15 cellular contexts compared by ENCODE assay signal in genomic region chr12:19978193-19978592, GRCh38.
A peak's percentile ranks its signal among the peaks of the same experiment; 100 is the strongest.
DNase-seq lines count a peak whose midpoint lies in the region; ATAC-seq and TF ChIP-seq lines count a peak whose summit lies in the region.
"Had no signal": no experiment of that assay in that cellular context is flagged by ENCODE, and none has a peak within 500 bp of the region (broad histone marks: within the 10 kb centered on the region; RNA-seq: fewer than 3 reads in every experiment).

No MANE protein-coding gene starts in this region.

- H3K4me3 Mint-ChIP-seq in chondrocyte (ENCODE audit: unreplicated experiment), result no peak overlapping the region
- H3K4me3 Mint-ChIP-seq: IgD-negative memory B cell; stimulated activated naive CD8-positive, alpha-beta T cell treated with anti-CD3 and anti-CD28 coated beads, Interleukin-15, amount 100 ng/mL, for 72 hours; T-cell had no signal

- H3K9me3 Mint-ChIP-seq in chondrocyte (ENCODE audit: low read depth), result peaks cover 6% of the 10 kb centered on the region
- H3K9me3 Mint-ChIP-seq: stimulated activated naive CD8-positive, alpha-beta T cell treated with anti-CD3 and anti-CD28 coated beads, Interleukin-15, amount 100 ng/mL, for 72 hours had no signal

- ATAC-seq in left lobe of liver (peak; percentile 74), HG02973 (IDR thresholded peaks at IDR 0.05; ENCODE audit: unreplicated experiment) (no peak)
- ATAC-seq: stimulated activated naive CD8-positive, alpha-beta T cell treated with anti-CD3 and anti-CD28 coated beads, Interleukin-15, amount 100 ng/mL, for 72 hours; T-cell had no signal

- H3K27me3 Mint-ChIP-seq in chondrocyte (ENCODE audit: low read depth), result no peaks in the 10 kb centered on the region
- H3K27me3 Mint-ChIP-seq: IgD-negative memory B cell; stimulated activated naive CD8-positive, alpha-beta T cell treated with anti-CD3 and anti-CD28 coated beads, Interleukin-15, amount 100 ng/mL, for 72 hours had no signal

- H3K27ac Mint-ChIP-seq in chondrocyte (ENCODE audit: unreplicated experiment), result peak overlapping the region; percentile 17
- H3K27ac Mint-ChIP-seq: IgD-negative memory B cell, T-cell had no signal

- no peak for TF ChIP-seq CTCF in chondrocyte (IDR thresholded peaks at IDR 0.05)

- H3K4me1 Mint-ChIP-seq in chondrocyte (ENCODE audit: low read depth), result peaks cover 16% of the 10 kb centered on the region
- H3K4me1 Mint-ChIP-seq: IgD-negative memory B cell, T-cell had no signal

- DNase-seq in AG20443 (ENCODE audit: low spot score), result peak; percentile 59
- peak; percentile 94 for DNase-seq in LHCN-M2 (ENCODE audit: low read depth)
- no peak for DNase-seq in chondrocyte (ENCODE audit: low spot score)
- DNase-seq in left lobe of liver (ENCODE audit: low spot score), result no peak
- DNase-seq in activated CD4-positive, alpha-beta T cell treated with anti-CD3 and anti-CD28 coated beads for 4 hours, result no peak
- no peak for DNase-seq in T-helper 9 cell
- no peak for DNase-seq in NCI-H2081 treated with DMSO at 0.1 percent for 48 hours (lab: John Stamatoyannopoulos, UW)
- DNase-seq: activated CD4-positive, alpha-beta T cell treated with anti-CD3 and anti-CD28 coated beads, Interleukin-2, amount 50 U/mL, for 1 hour; NCI-H1930; posterior cingulate gyrus; stimulated activated CD4-positive, alpha-beta T cell treated with anti-CD3 and anti-CD28 coated beads, Interleukin-4, amount 100 ng/mL, for 24 hours; stimulated activated naive CD8-positive, alpha-beta T cell treated with anti-CD3 and anti-CD28 coated beads, Interleukin-15, amount 100 ng/mL, for 72 hours; T-cell had no signal

- no peaks in the 10 kb centered on the region for H3K36me3 Mint-ChIP-seq in chondrocyte (ENCODE audit: low read depth)
- H3K36me3 Mint-ChIP-seq: IgD-negative memory B cell, T-cell had no signal

Comparison
In these comparisons a context has a peak if more than half of its experiments do, and no peak if none do; other contexts are left out.
1. DNase-seq: peak in AG20443 (single experiment) and LHCN-M2 (single experiment); none in chondrocyte (single experiment), left lobe of liver (single experiment), activated CD4-positive, alpha-beta T cell treated with anti-CD3 and anti-CD28 coated beads for 4 hours (0 of 2), T-helper 9 cell (single experiment) and NCI-H2081 treated with DMSO at 0.1 percent for 48 hours (single experiment).